Comparison of ENCODE assay signal across 7 cellular contexts in the genomic region with DNA sequence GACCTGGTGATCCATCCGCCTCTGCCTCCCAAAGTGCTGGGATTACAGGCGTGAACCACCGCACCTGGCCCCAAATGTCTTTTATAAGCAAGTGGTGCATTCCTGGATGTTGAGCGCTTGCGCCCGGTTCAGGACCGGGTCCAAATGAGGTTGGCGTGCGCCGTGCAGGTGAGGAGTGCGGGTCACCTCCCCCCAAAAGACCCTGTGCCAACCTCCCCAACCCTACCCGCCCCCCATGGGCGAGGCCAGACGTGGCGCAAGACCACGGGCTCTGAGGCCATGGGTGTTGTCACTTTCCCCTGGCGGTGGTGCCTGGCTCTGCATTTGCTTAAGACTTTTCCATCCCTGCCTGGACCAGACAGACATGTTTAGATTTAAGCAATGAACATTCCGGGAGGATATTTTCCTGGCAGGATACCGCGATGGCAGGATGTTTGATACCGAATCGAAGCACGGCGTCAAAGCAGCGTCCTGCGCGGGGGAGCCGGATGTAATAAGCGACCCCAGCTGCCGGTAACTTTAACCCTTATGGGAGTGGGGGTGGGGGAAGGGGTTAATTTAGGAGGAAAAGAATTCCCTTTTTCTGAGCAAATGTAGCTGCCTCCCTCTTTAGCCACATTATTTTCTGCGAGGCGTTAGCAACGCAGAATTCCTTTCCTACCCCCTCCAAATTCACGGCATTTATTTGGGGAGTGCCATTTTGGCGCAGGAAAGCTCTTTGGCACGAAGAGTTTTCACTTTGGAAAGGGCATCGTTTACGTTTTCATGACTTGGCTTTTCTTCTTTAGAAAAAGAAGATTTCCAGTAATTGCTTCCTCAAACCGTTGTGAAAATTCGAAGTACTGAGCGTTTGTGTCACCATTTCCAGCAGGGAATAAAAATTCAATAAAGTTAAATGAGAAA. TPM values are rescaled to one million over a fixed set of nuclear protein-coding genes. Genes with fewer than 3 reads are reported as not detected.
DNase-seq lines count a peak whose midpoint lies in the region; ATAC-seq and TF ChIP-seq lines count a peak whose summit lies in the region.

No MANE protein-coding gene starts in this region.

- peak; percentile 35 for ATAC-seq in PC-3

- no TSS peak for BruUV-seq in PC-3 (replicated peaks; lab: Mats Ljungman, UMichigan)

- peak overlapping the region; percentile 80 for H3K4me3 ChIP-seq in GM12865 (ENCODE audit: low read depth, low read length)
- peak overlapping the region; percentile 87 for H3K4me3 ChIP-seq in PC-3 (ENCODE audit: low read length)
- H3K4me3 ChIP-seq in parathyroid adenoma (ENCODE audit: low read depth, low read length), result peak overlapping the region; percentile 87

- no peaks in the 10 kb centered on the region for H3K9me2 ChIP-seq in PC-3 (replicated peaks; ENCODE audit: low read length)

- H3K4me1 ChIP-seq in PC-3 (ENCODE audit: insufficient read depth, low read length), result peaks cover 15% of the 10 kb centered on the region; the same call in 1 of the 2 replicates
- no peaks in the 10 kb centered on the region for H3K4me1 ChIP-seq in parathyroid adenoma

- POLR2A ChIA-PET in PC-3 (lab: Charles Lee; ENCODE audit: unreplicated experiment), result interaction anchor here (1.1 kb wide), 1 partner anchor 87 kb away, joined by 4 read pairs; no protein-coding TSS in a partner anchor

- DNase-seq in GM12865 (ENCODE audit: low read depth) (peak; percentile 85), HT-29 (ENCODE audit: low spot score) (peak; percentile 80), PC-3 (peak; percentile 88), germinal center (ENCODE audit: low spot score) (peak; percentile 57), UCSD-AML1 (lab: John Stamatoyannopoulos, UW; ENCODE audit: unreplicated experiment) (no peak)
- peak; percentile 81 for DNase-seq in activated naive CD4-positive, alpha-beta T cell treated with anti-CD3 and anti-CD28 coated beads for 36 hours

- H3K4me1 Mint-ChIP-seq in activated naive CD4-positive, alpha-beta T cell treated with anti-CD3 and anti-CD28 coated beads for 36 hours (ENCODE audit: low read depth), result peaks cover 40% of the 10 kb centered on the region

- CTCF ChIA-PET in PC-3 (lab: Charles Lee), result interaction anchor here (0.6 kb wide), 1 partner anchor 1224 kb away, joined by 5 read pairs; no protein-coding TSS in a partner anchor
- CTCF ChIA-PET in activated naive CD4-positive, alpha-beta T cell treated with anti-CD3 and anti-CD28 coated beads for 36 hours (lab: Charles Lee), result interaction anchor here (0.6 to 2.9 kb wide), 10 partner anchors 13 to 670 kb away, joined by 3 to 14 read pairs (median 4); a partner anchor contains a TSS

- H3K9ac ChIP-seq in PC-3 (ENCODE audit: low read length), result peak overlapping the region; percentile 59
- no peak overlapping the region for H3K9ac ChIP-seq in parathyroid adenoma

- H3K27ac Mint-ChIP-seq in activated naive CD4-positive, alpha-beta T cell treated with anti-CD3 and anti-CD28 coated beads for 36 hours, result peak overlapping the region; percentile 97

- peak overlapping the region; percentile 60 for H2AFZ ChIP-seq in PC-3 (ENCODE audit: low read length)
- H2AFZ ChIP-seq in parathyroid adenoma, result no peak overlapping the region

- intact Hi-C loops in PC-3 (cut with micrococcal nuclease), result loop anchor here (1.0 to 5.0 kb wide), 4 partner anchors 28 to 292 kb away; a partner anchor contains a TSS
- intact Hi-C loops in activated naive CD4-positive, alpha-beta T cell treated with anti-CD3 and anti-CD28 coated beads for 36 hours (cut with micrococcal nuclease), result loop anchor here (2.0 kb wide), 2 partner anchors 183 to 377 kb away; a partner anchor contains a TSS

- H3K9me3 Mint-ChIP-seq in activated naive CD4-positive, alpha-beta T cell treated with anti-CD3 and anti-CD28 coated beads for 36 hours, result no peaks in the 10 kb centered on the region

- no peaks in the 10 kb centered on the region for H3F3A ChIP-seq in PC-3 (ENCODE audit: low read length, unreplicated experiment)

- H4K20me1 ChIP-seq in PC-3 (ENCODE audit: low read length), result peaks cover 15% of the 10 kb centered on the region

- H3K4me3 Mint-ChIP-seq in activated naive CD4-positive, alpha-beta T cell treated with anti-CD3 and anti-CD28 coated beads for 36 hours, result peak overlapping the region; percentile 95

- TF ChIP-seq CTCF in GM12865 (IDR thresholded peaks at IDR 0.05; ENCODE audit: insufficient read depth, low read depth, low read length, missing control alignments), result peak; percentile 82
- TF ChIP-seq CTCF in PC-3 (conservative IDR thresholded peaks at IDR 0.05; ENCODE audit: low read depth, low read length), result peak; percentile 69
- TF ChIP-seq CTCF in parathyroid adenoma (IDR thresholded peaks at IDR 0.05), result peak; percentile 11

- H3K4me2 ChIP-seq in PC-3 (ENCODE audit: low read length) (peak overlapping the region; percentile 85), parathyroid adenoma (ENCODE audit: low read length) (peak overlapping the region; percentile 95)

- no peaks in the 10 kb centered on the region for H3K27me3 ChIP-seq in PC-3 (ENCODE audit: low read length)
- no peaks in the 10 kb centered on the region for H3K27me3 ChIP-seq in parathyroid adenoma (ENCODE audit: control insufficient read depth, insufficient read depth, low read length)

- peaks cover 3% of the 10 kb centered on the region for H3K36me3 Mint-ChIP-seq in activated naive CD4-positive, alpha-beta T cell treated with anti-CD3 and anti-CD28 coated beads for 36 hours (ENCODE audit: low read depth)

- H3K27ac ChIP-seq in PC-3 (ENCODE audit: low read length) (peak overlapping the region; percentile 50; the same call in 1 of the 2 replicates), parathyroid adenoma (no peak overlapping the region)

- peaks cover 8% of the 10 kb centered on the region for H3K27me3 Mint-ChIP-seq in activated naive CD4-positive, alpha-beta T cell treated with anti-CD3 and anti-CD28 coated beads for 36 hours (ENCODE audit: low read depth)

- H3K79me2 ChIP-seq in PC-3 (ENCODE audit: low read length) (peaks cover 25% of the 10 kb centered on the region), parathyroid adenoma (no peaks in the 10 kb centered on the region)

- H3K9me3 ChIP-seq in PC-3 (ENCODE audit: low read length) (no peaks in the 10 kb centered on the region), parathyroid adenoma (ENCODE audit: control insufficient read depth, low read length) (no peaks in the 10 kb centered on the region)

- H3K36me3 ChIP-seq in PC-3 (ENCODE audit: low read depth, low read length), result no peaks in the 10 kb centered on the region
- no peaks in the 10 kb centered on the region for H3K36me3 ChIP-seq in parathyroid adenoma (ENCODE audit: control insufficient read depth, insufficient read depth, low read length)

RNA-seq across cellular contexts. Expression of a gene that starts 27.8 kb away (rescaled TPM):
- 34.0 and 41.1 TPM in 2 replicates for total RNA-seq in HT-29 (2014; rRNA removed; shearing (Covaris generic))
- total RNA-seq in PC-3 (2014; rRNA removed), result 97.7 and 157 TPM in 2 replicates
- total RNA-seq in activated naive CD4-positive, alpha-beta T cell treated with anti-CD3 and anti-CD28 coated beads for 36 hours, result 100 to 1,000 TPM; 112 to 116 TPM

RNA-seq across cellular contexts. Expression of a gene that starts 42.7 kb away (rescaled TPM):
- total RNA-seq in HT-29 (2014; rRNA removed; shearing (Covaris generic)), result not detected in 2 replicates
- total RNA-seq in PC-3 (2014; rRNA removed), result not detected in 2 replicates
- 1 to 10 TPM; 1.0 to 1.2 TPM for total RNA-seq in activated naive CD4-positive, alpha-beta T cell treated with anti-CD3 and anti-CD28 coated beads for 36 hours

RNA-seq across cellular contexts. Expression of a gene that starts 52.7 kb away (rescaled TPM):
- 55.9 and 62.2 TPM in 2 replicates for total RNA-seq in HT-29 (2014; rRNA removed; shearing (Covaris generic))
- 48.3 and 94.6 TPM in 2 replicates for total RNA-seq in PC-3 (2014; rRNA removed)
- total RNA-seq in activated naive CD4-positive, alpha-beta T cell treated with anti-CD3 and anti-CD28 coated beads for 36 hours, result 10 to 100 TPM; 26.0 to 27.5 TPM

Comparison
In these comparisons a context has a peak if more than half of its experiments do, and no peak if none do; other contexts are left out.
1. CTCF ChIP-seq: peak in every context shown above with its lines; median percentile 82 in GM12865; 69 in PC-3; 11 in parathyroid adenoma.